Comparison of ENCODE assay signal across 8 cellular contexts in genomic region chr5:148687427-148687826, GRCh38. TPM values are rescaled to one million over a fixed set of nuclear protein-coding genes. Genes with fewer than 3 reads are reported as not detected.
DNase-seq lines count a peak whose midpoint lies in the region; ATAC-seq and TF ChIP-seq lines count a peak whose summit lies in the region.

No MANE protein-coding gene starts in this region.

- H3K9me3 Mint-ChIP-seq in activated CD8-positive, alpha-beta memory T cell treated with anti-CD3 and anti-CD28 coated beads, Interleukin-2, amount 10 ng/mL, durations not matched to agents 7 days and 5 days (ENCODE audit: low read depth), result no peaks in the 10 kb centered on the region
- H3K9me3 Mint-ChIP-seq in type B pancreatic cell, result peaks cover 6% of the 10 kb centered on the region

- H3K4me1 Mint-ChIP-seq in activated CD8-positive, alpha-beta memory T cell treated with anti-CD3 and anti-CD28 coated beads, Interleukin-2, amount 10 ng/mL, durations not matched to agents 7 days and 5 days, result no peaks in the 10 kb centered on the region
- H3K4me1 Mint-ChIP-seq in type B pancreatic cell (ENCODE audit: unreplicated experiment), result no peaks in the 10 kb centered on the region

- peak; percentile 58 for TF ChIP-seq CTCF in type B pancreatic cell (conservative IDR thresholded peaks at IDR 0.05)
- no peak for TF ChIP-seq CTCF in uterus (IDR thresholded peaks at IDR 0.05)

- intact Hi-C loops in uterus (cut with DNase I; ENCODE audit: low total_unique reads), result no loop called here

- ATAC-seq in activated CD8-positive, alpha-beta memory T cell treated with anti-CD3 and anti-CD28 coated beads, Interleukin-2, amount 10 ng/mL, durations not matched to agents 7 days and 5 days, result peak; percentile 67
- peak; percentile 95 for ATAC-seq in HG02642 (IDR thresholded peaks at IDR 0.05; ENCODE audit: poor library complexity, unreplicated experiment)

- H3K36me3 ChIP-seq in uterus, result no peaks in the 10 kb centered on the region

- no peaks in the 10 kb centered on the region for H3K36me3 Mint-ChIP-seq in activated CD8-positive, alpha-beta memory T cell treated with anti-CD3 and anti-CD28 coated beads, Interleukin-2, amount 10 ng/mL, durations not matched to agents 7 days and 5 days
- H3K36me3 Mint-ChIP-seq in type B pancreatic cell, result no peaks in the 10 kb centered on the region

- no peaks in the 10 kb centered on the region for H3K4me1 ChIP-seq in uterus

- peaks cover 13% of the 10 kb centered on the region for H3K27me3 Mint-ChIP-seq in activated CD8-positive, alpha-beta memory T cell treated with anti-CD3 and anti-CD28 coated beads, Interleukin-2, amount 10 ng/mL, durations not matched to agents 7 days and 5 days
- H3K27me3 Mint-ChIP-seq in type B pancreatic cell, result peaks cover 7% of the 10 kb centered on the region

- peaks cover 0 to 8% of the 10 kb centered on the region in 2 donors for H3K9me3 ChIP-seq in uterus

- H3K27ac Mint-ChIP-seq in activated CD8-positive, alpha-beta memory T cell treated with anti-CD3 and anti-CD28 coated beads, Interleukin-2, amount 10 ng/mL, durations not matched to agents 7 days and 5 days, result no peak overlapping the region
- no peak overlapping the region for H3K27ac Mint-ChIP-seq in type B pancreatic cell

- DNase-seq in activated CD8-positive, alpha-beta memory T cell treated with anti-CD3 and anti-CD28 coated beads, Interleukin-2, amount 10 ng/mL, durations not matched to agents 7 days and 5 days, result peak; percentile 42
- no peak for DNase-seq in activated CD8-positive, alpha-beta memory T cell treated with anti-CD3 and anti-CD28 coated beads, Interleukin-2, amount 50 U/mL, for 4 hours
- DNase-seq in NAMALWA (ENCODE audit: low spot score) (peak; percentile 70), ecto neural progenitor cell (ENCODE audit: low spot score) (peak; percentile 49), type B pancreatic cell (ENCODE audit: extremely low spot score, unreplicated experiment) (no peak), uterus (no peak), NCI-H1417 treated with DMSO at 0.1 percent for 48 hours (lab: John Stamatoyannopoulos, UW) (no peak)

- no peak overlapping the region for H3K27ac ChIP-seq in uterus

- H3K27me3 ChIP-seq in uterus, result no peaks in the 10 kb centered on the region

- no peak overlapping the region for H3K4me3 Mint-ChIP-seq in activated CD8-positive, alpha-beta memory T cell treated with anti-CD3 and anti-CD28 coated beads, Interleukin-2, amount 10 ng/mL, durations not matched to agents 7 days and 5 days
- H3K4me3 Mint-ChIP-seq in type B pancreatic cell, result no peak overlapping the region

- no peak overlapping the region for H3K4me3 ChIP-seq in uterus

- CTCF ChIA-PET in activated CD8-positive, alpha-beta memory T cell treated with anti-CD3 and anti-CD28 coated beads, Interleukin-2, amount 10 ng/mL, durations not matched to agents 7 days and 5 days (lab: Charles Lee), result interaction anchor here (1.6 kb wide), 1 partner anchor 34 kb away, joined by 3 read pairs; no protein-coding TSS in a partner anchor

- TF ChIP-seq POLR2A in uterus (IDR thresholded peaks at IDR 0.05), result no peak

RNA-seq across cellular contexts. Expression of gene HTR4, which starts 33.1 kb away (rescaled TPM):
- total RNA-seq in activated CD8-positive, alpha-beta memory T cell treated with anti-CD3 and anti-CD28 coated beads, Interleukin-2, amount 10 ng/mL, durations not matched to agents 7 days and 5 days, result not detected
- total RNA-seq in type B pancreatic cell (ENCODE audit: low replicate concordance) (0.29 and 1.4 TPM in 2 replicates), uterus (under 1 TPM in 2 of 4 donors, not detected in 2; 0.26 to 0.40 TPM)

Comparison
In these comparisons a context has a peak if more than half of its experiments do, and no peak if none do; other contexts are left out.
1. DNase-seq: peak in activated CD8-positive, alpha-beta memory T cell treated with anti-CD3 and anti-CD28 coated beads, Interleukin-2, amount 10 ng/mL, durations not matched to agents 7 days and 5 days (single experiment), NAMALWA (single experiment) and ecto neural progenitor cell (single experiment); none in activated CD8-positive, alpha-beta memory T cell treated with anti-CD3 and anti-CD28 coated beads, Interleukin-2, amount 50 U/mL, for 4 hours (single experiment), type B pancreatic cell (single experiment), uterus (0 of 2) and NCI-H1417 treated with DMSO at 0.1 percent for 48 hours (single experiment).